Comparison of ENCODE assay signal across 17 cellular contexts in genomic region chr4:109473824-109474223, GRCh38.
"Had no signal": no experiment of that assay in that cellular context is flagged by ENCODE, and none has a peak within 500 bp of the region (broad histone marks: within the 10 kb centered on the region; RNA-seq: fewer than 3 reads in every experiment).

No MANE protein-coding gene starts in this region.

- H3K27ac ChIP-seq: gastroesophageal sphincter, heart right ventricle, SK-N-MC, tibial nerve had no signal

- H3K27me3 Mint-ChIP-seq: activated CD8-positive, alpha-beta memory T cell treated with anti-CD3 and anti-CD28 coated beads, Interleukin-2, amount 10 ng/mL, durations not matched to agents 7 days and 5 days; brain; naive B cell; stimulated activated memory B cell treated with anti-CD40 and anti-IgM and Interleukin-4, amounts not matched to agents 10 μg/mL and 1 μg/mL and 100 μg/mL, for 72 hours had no signal

- H3K4me3 ChIP-seq: gastroesophageal sphincter, heart right ventricle, lung, SK-N-MC, tibial nerve had no signal

- H3K27ac Mint-ChIP-seq: activated CD8-positive, alpha-beta memory T cell treated with anti-CD3 and anti-CD28 coated beads, Interleukin-2, amount 10 ng/mL, durations not matched to agents 7 days and 5 days; activated naive CD4-positive, alpha-beta T cell treated with anti-CD3 and anti-CD28 coated beads for 36 hours; brain; stimulated activated memory B cell treated with anti-CD40 and anti-IgM and Interleukin-4, amounts not matched to agents 10 μg/mL and 1 μg/mL and 100 μg/mL, for 72 hours had no signal

- ATAC-seq: activated CD8-positive, alpha-beta memory T cell treated with anti-CD3 and anti-CD28 coated beads, Interleukin-2, amount 10 ng/mL, durations not matched to agents 7 days and 5 days; gastroesophageal sphincter; heart right ventricle; stimulated activated memory B cell treated with anti-CD40 and anti-IgM and Interleukin-4, amounts not matched to agents 10 μg/mL and 1 μg/mL and 100 μg/mL, for 72 hours had no signal

- H3K36me3 ChIP-seq: gastroesophageal sphincter had no signal

- H3K9me3 Mint-ChIP-seq: activated naive CD4-positive, alpha-beta T cell treated with anti-CD3 and anti-CD28 coated beads for 36 hours; brain; naive B cell; stimulated activated memory B cell treated with anti-CD40 and anti-IgM and Interleukin-4, amounts not matched to agents 10 μg/mL and 1 μg/mL and 100 μg/mL, for 72 hours had no signal

- H3K27me3 ChIP-seq: gastroesophageal sphincter, heart right ventricle, tibial nerve had no signal

- DNase-seq: activated CD4-positive, alpha-beta T cell treated with anti-CD3 and anti-CD28 coated beads, Interleukin-2, amount 50 U/mL, for 1 hour; activated CD4-positive, CD25-positive, alpha-beta regulatory T cell; activated CD8-positive, alpha-beta memory T cell treated with anti-CD3 and anti-CD28 coated beads, Interleukin-2, amount 10 ng/mL, durations not matched to agents 7 days and 5 days; activated naive CD4-positive, alpha-beta T cell treated with anti-CD3 and anti-CD28 coated beads for 36 hours; cerebellar nuclear complex; heart right ventricle; islet precursor cell; naive B cell; stimulated activated CD4-positive, alpha-beta T cell treated with anti-CD3 and anti-CD28 coated beads, Interleukin-12 subunit alpha, Interleukin-12 subunit beta, amount 100 ng/mL, for 4 hours; stimulated activated CD4-positive, alpha-beta T cell treated with anti-CD3 and anti-CD28 coated beads, Interleukin-2, amount 100 ng/mL, for 24 hours; substantia nigra had no signal

- H3K4me3 Mint-ChIP-seq: activated CD8-positive, alpha-beta memory T cell treated with anti-CD3 and anti-CD28 coated beads, Interleukin-2, amount 10 ng/mL, durations not matched to agents 7 days and 5 days; activated naive CD4-positive, alpha-beta T cell treated with anti-CD3 and anti-CD28 coated beads for 36 hours; brain; naive B cell; stimulated activated memory B cell treated with anti-CD40 and anti-IgM and Interleukin-4, amounts not matched to agents 10 μg/mL and 1 μg/mL and 100 μg/mL, for 72 hours had no signal

- H3K9me3 ChIP-seq: gastroesophageal sphincter, heart right ventricle, tibial nerve had no signal
